8 cellular contexts compared by ENCODE assay signal in the genomic region with DNA sequence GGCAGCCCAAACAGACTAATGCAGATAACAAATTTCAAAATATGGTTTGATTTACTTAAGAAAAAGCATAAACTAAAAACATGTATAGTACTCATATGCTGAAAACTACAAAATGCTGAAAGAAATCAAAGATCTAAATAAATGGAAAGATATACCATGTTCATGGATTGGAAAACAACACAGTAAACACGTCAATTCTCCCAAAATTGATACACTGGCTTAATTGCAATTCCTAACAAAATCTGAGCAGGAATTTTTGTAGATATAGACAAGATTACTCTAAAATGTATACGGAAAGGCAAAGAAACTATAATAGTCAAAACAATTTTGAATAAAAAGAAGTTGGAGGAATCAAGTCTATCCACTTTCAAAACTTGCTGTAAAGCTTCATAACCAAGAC.
"Had no signal": no experiment of that assay in that cellular context is flagged by ENCODE, and none has a peak within 500 bp of the region (broad histone marks: within the 10 kb centered on the region; RNA-seq: fewer than 3 reads in every experiment).

No MANE protein-coding gene starts in this region.

- FAIRE-seq: H1, H54, HepG2 had no signal

- ATAC-seq: GM23338, HepG2 had no signal

- H2AFZ ChIP-seq: GM23338 had no signal

- DNase-seq: H9, HCEC 1CT, HFFc6, KG1 had no signal

- H3K4me2 ChIP-seq: GM23338 had no signal

- H3K4me3 ChIP-seq: GM23338 had no signal
